ENCODE assay signal across 19 cellular contexts in the genomic region with DNA sequence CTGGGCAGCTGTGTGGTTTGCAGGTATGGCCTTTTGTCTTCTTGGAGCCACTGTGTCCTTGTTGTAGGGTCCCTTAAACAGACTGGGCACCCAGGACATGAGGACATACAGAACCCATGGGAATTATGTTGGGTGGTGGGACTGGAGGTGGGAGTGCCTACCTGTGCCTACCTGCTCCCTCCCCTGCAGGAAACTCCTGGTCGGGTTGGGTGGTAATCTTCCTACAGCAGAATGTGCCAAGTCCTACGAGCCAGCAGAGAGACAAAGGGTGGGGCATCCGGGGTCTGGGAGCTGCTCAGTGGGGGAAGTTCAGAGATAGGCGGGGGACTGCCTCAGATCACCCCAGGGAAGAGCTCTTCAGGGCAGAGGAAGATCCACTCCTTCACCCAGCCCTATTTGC. TPM values are rescaled to one million over a fixed set of nuclear protein-coding genes. Genes with fewer than 3 reads are reported as not detected.
DNase-seq lines count a peak whose midpoint lies in the region; ATAC-seq and TF ChIP-seq lines count a peak whose summit lies in the region.
"Had no signal": no experiment of that assay in that cellular context is flagged by ENCODE, and none has a peak within 500 bp of the region (broad histone marks: within the 10 kb centered on the region; RNA-seq: fewer than 3 reads in every experiment).

No MANE protein-coding gene starts in this region.

- H3K4me1 ChIP-seq in right atrium auricular region = no peaks in the 10 kb centered on the region
- H3K4me1 ChIP-seq: SJSA1 had no signal

- H3K4me1 Mint-ChIP-seq in T-helper 17 cell (peaks cover 27% of the 10 kb centered on the region), memory B cell (peaks cover 14% of the 10 kb centered on the region)
- H3K4me1 Mint-ChIP-seq in stimulated activated effector memory CD8-positive, alpha-beta T cell treated with anti-CD3 and anti-CD28 coated beads, Interleukin-12 subunit alpha, Interleukin-12 subunit beta, amount 100 ng/mL, for 72 hours = peaks cover 17% of the 10 kb centered on the region

- no peak overlapping the region for H3K4me3 Mint-ChIP-seq in T-helper 17 cell
- H3K4me3 Mint-ChIP-seq in memory B cell = no peak overlapping the region
- H3K4me3 Mint-ChIP-seq in stimulated activated effector memory CD8-positive, alpha-beta T cell treated with anti-CD3 and anti-CD28 coated beads, Interleukin-12 subunit alpha, Interleukin-12 subunit beta, amount 100 ng/mL, for 72 hours = no peak overlapping the region
- H3K4me3 Mint-ChIP-seq: CD4-positive, alpha-beta memory T cell had no signal

- no peak overlapping the region for H3K27ac ChIP-seq in right atrium auricular region
- H3K27ac ChIP-seq: SJSA1 had no signal

- H3K27me3 Mint-ChIP-seq in T-helper 17 cell (no peaks in the 10 kb centered on the region), memory B cell (no peaks in the 10 kb centered on the region)
- H3K27me3 Mint-ChIP-seq: CD4-positive, alpha-beta memory T cell; IgD-negative memory B cell had no signal

- no peaks in the 10 kb centered on the region for H3K9me3 Mint-ChIP-seq in memory B cell
- no peaks in the 10 kb centered on the region for H3K9me3 Mint-ChIP-seq in stimulated activated effector memory CD8-positive, alpha-beta T cell treated with anti-CD3 and anti-CD28 coated beads, Interleukin-12 subunit alpha, Interleukin-12 subunit beta, amount 100 ng/mL, for 72 hours
- H3K9me3 Mint-ChIP-seq: CD4-positive, alpha-beta memory T cell; IgD-negative memory B cell had no signal

- H3K4me3 ChIP-seq in right atrium auricular region = no peak overlapping the region
- H3K4me3 ChIP-seq: SJSA1 had no signal

- H3K36me3 ChIP-seq in right atrium auricular region = no peaks in the 10 kb centered on the region
- H3K36me3 ChIP-seq: SJSA1 had no signal

- TF ChIP-seq CTCF in right atrium auricular region (IDR thresholded peaks at IDR 0.05) = no peak

- intact Hi-C loops in cardiac septum (cut with DNase I) = no loop called here

- H3K36me3 Mint-ChIP-seq in T-helper 17 cell (ENCODE audit: low read depth) (no peaks in the 10 kb centered on the region), memory B cell (peaks cover 5% of the 10 kb centered on the region)
- peaks cover 34% of the 10 kb centered on the region for H3K36me3 Mint-ChIP-seq in stimulated activated effector memory CD8-positive, alpha-beta T cell treated with anti-CD3 and anti-CD28 coated beads, Interleukin-12 subunit alpha, Interleukin-12 subunit beta, amount 100 ng/mL, for 72 hours

- H3K27me3 ChIP-seq in right atrium auricular region = no peaks in the 10 kb centered on the region
- H3K27me3 ChIP-seq: SJSA1 had no signal

- peak overlapping the region; percentile 8 for H3K27ac Mint-ChIP-seq in T-helper 17 cell
- H3K27ac Mint-ChIP-seq in memory B cell = peak overlapping the region; percentile 25
- peak overlapping the region; percentile 81 for H3K27ac Mint-ChIP-seq in stimulated activated effector memory CD8-positive, alpha-beta T cell treated with anti-CD3 and anti-CD28 coated beads, Interleukin-12 subunit alpha, Interleukin-12 subunit beta, amount 100 ng/mL, for 72 hours
- H3K27ac Mint-ChIP-seq: IgD-negative memory B cell had no signal

- no peaks in the 10 kb centered on the region for H3K9me3 ChIP-seq in right atrium auricular region
- H3K9me3 ChIP-seq in T-helper 17 cell (ENCODE audit: control insufficient read depth, low read length, poor library complexity, severe bottlenecking) = no peaks in the 10 kb centered on the region
- H3K9me3 ChIP-seq: SJSA1 had no signal

- peak; percentile 7 for ATAC-seq in T-helper 17 cell
- no peak for ATAC-seq in memory B cell (ENCODE audit: low read depth)
- ATAC-seq in stimulated activated effector memory CD8-positive, alpha-beta T cell treated with anti-CD3 and anti-CD28 coated beads, Interleukin-12 subunit alpha, Interleukin-12 subunit beta, amount 100 ng/mL, for 72 hours = no peak
- ATAC-seq: Right ventricle myocardium inferior had no signal

- DNase-seq in cardiac septum (ENCODE audit: low spot score) (peak; percentile 71), right atrium auricular region (ENCODE audit: low spot score) (no peak), T-helper 17 cell (no peak), memory B cell (ENCODE audit: low spot score in 2 of 2) (no peak), NAMALWA (ENCODE audit: low spot score) (no peak), NCI-H2029 treated with DMSO at 0.1 percent for 48 hours (lab: John Stamatoyannopoulos, UW) (no peak), AML-193 (lab: John Stamatoyannopoulos, UW) (no peak)
- DNase-seq in stimulated activated effector memory CD8-positive, alpha-beta T cell treated with anti-CD3 and anti-CD28 coated beads, Interleukin-12 subunit alpha, Interleukin-12 subunit beta, amount 100 ng/mL, for 72 hours (ENCODE audit: low spot score in 2 of 2) = no peak
- DNase-seq: CD4-positive, alpha-beta memory T cell; DMS153; MV-4-11; NCI-H1694; NCI-H2081 treated with DMSO at 0.1 percent for 48 hours; NCI-H2171 treated with DMSO at 0.1 percent for 48 hours; NCI-H524 treated with DMSO at 0.1 percent for 48 hours; OCI-M1 had no signal

RNA-seq across cellular contexts. Expression of gene KIF21B, which starts 58.4 kb away (rescaled TPM):
- total RNA-seq in cardiac septum (0.73 TPM), right atrium auricular region (1 to 10 TPM in 1 of 2 donors, under 1 TPM in 1; 0.48 to 1.5 TPM), T-helper 17 cell (10 to 100 TPM; 78.4 to 87.7 TPM)

Comparison
In these comparisons a context has a peak if more than half of its experiments do, and no peak if none do; other contexts are left out.
1. H3K27ac Mint-ChIP-seq: peak in every context shown above with its lines; median percentile 81 in stimulated activated effector memory CD8-positive, alpha-beta T cell treated with anti-CD3 and anti-CD28 coated beads, Interleukin-12 subunit alpha, Interleukin-12 subunit beta, amount 100 ng/mL, for 72 hours; 25 in memory B cell; 8 in T-helper 17 cell.
2. RNA of gene KIF21B, which starts 58.4 kb away (total RNA-seq): 78.4 to 87.7 TPM in T-helper 17 cell; 0.48 to 1.5 TPM in right atrium auricular region and 0.73 TPM in cardiac septum (single experiment); every median in the first group is over 10 times any median in the second.